Comparison of ENCODE assay signal across 24 cellular contexts in the genomic region with DNA sequence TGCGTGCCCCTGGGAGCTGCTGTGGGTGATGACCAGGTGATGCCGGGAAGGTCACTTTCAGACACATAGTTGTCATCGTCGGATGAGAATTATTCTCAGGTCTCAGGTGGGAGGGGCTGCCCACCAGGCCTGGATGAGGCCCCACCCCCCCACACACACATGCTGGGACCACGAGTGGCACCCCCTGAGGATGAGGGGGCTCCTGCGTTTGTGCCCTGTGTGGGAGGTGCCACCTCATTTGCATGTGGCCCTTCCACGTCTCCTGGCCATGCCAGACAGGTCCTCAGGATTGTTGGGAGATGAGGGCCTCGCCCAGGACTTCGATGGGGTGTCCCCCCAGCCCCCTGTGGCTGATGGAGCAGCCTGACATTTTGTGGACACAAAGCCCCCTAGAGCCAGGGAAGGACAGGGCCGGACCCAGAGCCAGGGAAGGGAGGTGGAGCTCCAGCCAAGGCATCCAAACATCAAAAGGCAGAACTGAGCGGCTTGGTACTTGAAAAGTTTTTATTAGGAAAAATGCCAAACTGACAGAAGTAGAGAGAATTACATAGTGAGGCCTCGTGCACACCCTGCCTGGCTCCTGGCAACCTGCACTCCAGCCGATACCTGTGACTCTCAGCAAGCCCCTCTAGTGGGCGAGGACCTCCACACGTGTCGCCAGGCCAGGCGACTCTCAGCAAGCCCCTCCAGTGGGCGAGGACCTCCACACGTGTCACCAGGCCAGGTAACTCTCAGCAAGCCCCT. TPM values are rescaled to one million over a fixed set of nuclear protein-coding genes. Genes with fewer than 3 reads are reported as not detected.
DNase-seq lines count a peak whose midpoint lies in the region; ATAC-seq and TF ChIP-seq lines count a peak whose summit lies in the region.
"Had no signal": no experiment of that assay in that cellular context is flagged by ENCODE, and none has a peak within 500 bp of the region (broad histone marks: within the 10 kb centered on the region; RNA-seq: fewer than 3 reads in every experiment).

No MANE protein-coding gene starts in this region.

- no peak overlapping the region for H3K23ac ChIP-seq in mesenchymal stem cell (ENCODE audit: low read length in 2 of 2)

- H3K9me2 ChIP-seq in hepatocyte (replicated peaks; ENCODE audit: insufficient read depth): no peaks in the 10 kb centered on the region

- H3K18ac ChIP-seq in mesenchymal stem cell (ENCODE audit: low read depth in 1 of 2, low read length in 2 of 2): no peak overlapping the region

- no peaks in the 10 kb centered on the region for H3K27me3 Mint-ChIP-seq in natural killer cell treated with Interleukin-12 subunit alpha and Interleukin-12 subunit beta and Interleukin-15 and Interleukin-18, amount 100 ng/mL, for 72 hours
- H3K27me3 Mint-ChIP-seq in natural killer cell (ENCODE audit: low read depth in 2 of 2): no peaks in the 10 kb centered on the region
- H3K27me3 Mint-ChIP-seq: CD8-positive, alpha-beta memory T cell had no signal

- H2BK15ac ChIP-seq in mesenchymal stem cell (ENCODE audit: low read depth, poor library complexity, severe bottlenecking): peak overlapping the region; percentile 2

- peaks cover 11% of the 10 kb centered on the region for H3K79me1 ChIP-seq in mesenchymal stem cell (replicated peaks; ENCODE audit: low read length, poor library complexity, severe bottlenecking)

- no peak overlapping the region for H2BK5ac ChIP-seq in mesenchymal stem cell (ENCODE audit: low read depth, low read length, poor library complexity, severe bottlenecking)

- TF ChIP-seq CTCF in natural killer cell (IDR thresholded peaks at IDR 0.05) (no peak), hepatocyte (IDR thresholded peaks at IDR 0.05; ENCODE audit: poor library complexity) (no peak)

- H3K4me2 ChIP-seq in hepatocyte (no peak overlapping the region), mesenchymal stem cell (ENCODE audit: low read length, poor library complexity, severe bottlenecking) (no peak overlapping the region)
- H3K4me2 ChIP-seq: GM23338 had no signal

- H3K27ac Mint-ChIP-seq in natural killer cell treated with Interleukin-12 subunit alpha and Interleukin-12 subunit beta and Interleukin-15 and Interleukin-18, amount 100 ng/mL, for 72 hours: no peak overlapping the region
- no peak overlapping the region for H3K27ac Mint-ChIP-seq in natural killer cell
- H3K27ac Mint-ChIP-seq in activated naive CD4-positive, alpha-beta T cell treated with anti-CD3 and anti-CD28 coated beads, Interleukin-2, amount 50 U/mL, for 72 hours: peak overlapping the region in 1 of 2 donors; percentile 44
- H3K27ac Mint-ChIP-seq: GM23338, H9 had no signal

- peaks cover 2% of the 10 kb centered on the region for H4K20me1 ChIP-seq in hepatocyte (ENCODE audit: insufficient read depth, poor library complexity, severe bottlenecking)

- no peak overlapping the region for H3K4me3 ChIP-seq in hepatocyte
- H3K4me3 ChIP-seq in mesenchymal stem cell (ENCODE audit: insufficient read depth in 1 of 2, low read depth in 1 of 2, low read length in 2 of 2): no peak overlapping the region
- H3K4me3 ChIP-seq in aorta (ENCODE audit: low read length in 2 of 2): no peak overlapping the region
- H3K4me3 ChIP-seq: GM12878, GM23338, SJSA1 had no signal

- H3K9me3 ChIP-seq in hepatocyte (ENCODE audit: low read depth) (no peaks in the 10 kb centered on the region), mesenchymal stem cell (ENCODE audit: control insufficient read depth, low read length) (no peaks in the 10 kb centered on the region), aorta (ENCODE audit: control insufficient read depth, low read length) (no peaks in the 10 kb centered on the region)
- H3K9me3 ChIP-seq: SJSA1 had no signal

- intact Hi-C loops in natural killer cell (cut with micrococcal nuclease): no loop called here
- intact Hi-C loops in aorta (cut with DNase I): no loop called here

- no peaks in the 10 kb centered on the region for H3K9me3 Mint-ChIP-seq in natural killer cell treated with Interleukin-12 subunit alpha and Interleukin-12 subunit beta and Interleukin-15 and Interleukin-18, amount 100 ng/mL, for 72 hours
- H3K9me3 Mint-ChIP-seq in natural killer cell: no peaks in the 10 kb centered on the region
- no peaks in the 10 kb centered on the region for H3K9me3 Mint-ChIP-seq in activated naive CD4-positive, alpha-beta T cell treated with anti-CD3 and anti-CD28 coated beads, Interleukin-2, amount 50 U/mL, for 72 hours
- H3K9me3 Mint-ChIP-seq: GM23338, H9 had no signal

- no peak overlapping the region for H4K8ac ChIP-seq in mesenchymal stem cell (ENCODE audit: low read length)

- H2AK5ac ChIP-seq in mesenchymal stem cell (ENCODE audit: low read length, severe bottlenecking): no peak overlapping the region

- H3K27ac ChIP-seq in hepatocyte: peak overlapping the region; percentile 76
- no peak overlapping the region for H3K27ac ChIP-seq in mesenchymal stem cell (ENCODE audit: low read length, poor library complexity, severe bottlenecking)
- no peak overlapping the region for H3K27ac ChIP-seq in aorta (ENCODE audit: low read depth in 1 of 2, low read length in 2 of 2)
- H3K27ac ChIP-seq: C4-2B, SJSA1 had no signal

- no peak overlapping the region for H2BK12ac ChIP-seq in mesenchymal stem cell (ENCODE audit: low read length in 2 of 2)

- peaks cover 6% of the 10 kb centered on the region for H3K4me1 ChIP-seq in hepatocyte (ENCODE audit: insufficient read depth)
- H3K4me1 ChIP-seq in mesenchymal stem cell (ENCODE audit: control insufficient read depth, insufficient read depth, low read depth, low read length): peaks cover 15% of the 10 kb centered on the region
- H3K4me1 ChIP-seq in aorta (ENCODE audit: control insufficient read depth in 1 of 2, insufficient read depth in 2 of 2, low read length in 2 of 2): no peaks in the 10 kb centered on the region
- H3K4me1 ChIP-seq: SJSA1 had no signal

- no peak overlapping the region for H3K4me3 Mint-ChIP-seq in natural killer cell treated with Interleukin-12 subunit alpha and Interleukin-12 subunit beta and Interleukin-15 and Interleukin-18, amount 100 ng/mL, for 72 hours
- H3K4me3 Mint-ChIP-seq in natural killer cell: no peak overlapping the region
- H3K4me3 Mint-ChIP-seq: CD8-positive, alpha-beta memory T cell; GM23338; H9 had no signal

- 94% methylated on average over 18 of the region's 19 CpGs for WGBS in hepatocyte (ENCODE audit: low lambda C conversion rate, missing lambda C conversion rate)
- WGBS in mesenchymal stem cell: 93% methylated on average over 16 of the region's 19 CpGs
- WGBS in aorta, 2 donors: 86 to 91% methylated on average over 19 of the region's 19 CpGs

- no peak overlapping the region for H4K91ac ChIP-seq in mesenchymal stem cell (ENCODE audit: low read length)

- H3K9ac ChIP-seq in mesenchymal stem cell (ENCODE audit: low read length): no peak overlapping the region

- peaks cover 11% of the 10 kb centered on the region for H3K79me2 ChIP-seq in hepatocyte

- no peaks in the 10 kb centered on the region for H3K36me3 Mint-ChIP-seq in natural killer cell treated with Interleukin-12 subunit alpha and Interleukin-12 subunit beta and Interleukin-15 and Interleukin-18, amount 100 ng/mL, for 72 hours
- H3K36me3 Mint-ChIP-seq in natural killer cell: no peaks in the 10 kb centered on the region
- no peaks in the 10 kb centered on the region for H3K36me3 Mint-ChIP-seq in activated naive CD4-positive, alpha-beta T cell treated with anti-CD3 and anti-CD28 coated beads, Interleukin-2, amount 50 U/mL, for 72 hours

- H3K36me3 ChIP-seq in hepatocyte (replicated peaks; ENCODE audit: insufficient read depth, low read depth) (no peaks in the 10 kb centered on the region), mesenchymal stem cell (ENCODE audit: control insufficient read depth in 1 of 2, insufficient read depth in 2 of 2, low read depth in 1 of 2, low read length in 2 of 2) (peaks cover 0 to 61% of the 10 kb centered on the region in 2 experiments), aorta (ENCODE audit: control insufficient read depth in 1 of 2, insufficient read depth in 2 of 2, low read length in 1 of 2) (no peaks in the 10 kb centered on the region)
- H3K36me3 ChIP-seq: SJSA1 had no signal

- ATAC-seq in natural killer cell treated with Interleukin-12 subunit alpha and Interleukin-12 subunit beta and Interleukin-15 and Interleukin-18, amount 100 ng/mL, for 72 hours: no peak
- ATAC-seq in natural killer cell (no peak), aorta (ENCODE audit: low FRiP score) (no peak)
- no peak for ATAC-seq in activated naive CD4-positive, alpha-beta T cell treated with anti-CD3 and anti-CD28 coated beads, Interleukin-2, amount 50 U/mL, for 72 hours
- ATAC-seq: GM12878, GM23338 had no signal

- H2AFZ ChIP-seq in hepatocyte (no peak overlapping the region), mesenchymal stem cell (ENCODE audit: low read depth, low read length) (no peak overlapping the region)
- H2AFZ ChIP-seq: GM23338 had no signal

- H3K14ac ChIP-seq in mesenchymal stem cell (ENCODE audit: low read length in 2 of 2): no peak overlapping the region

- no peak overlapping the region for H2BK120ac ChIP-seq in mesenchymal stem cell (ENCODE audit: low read depth, low read length)

- H3K4me1 Mint-ChIP-seq in natural killer cell treated with Interleukin-12 subunit alpha and Interleukin-12 subunit beta and Interleukin-15 and Interleukin-18, amount 100 ng/mL, for 72 hours (ENCODE audit: low read depth in 2 of 2): peaks cover 0 to 1% of the 10 kb centered on the region in 2 donors
- no peaks in the 10 kb centered on the region for H3K4me1 Mint-ChIP-seq in natural killer cell

- H3K27me3 ChIP-seq in hepatocyte (no peaks in the 10 kb centered on the region), mesenchymal stem cell (ENCODE audit: control insufficient read depth in 1 of 2, insufficient read depth in 1 of 2, low read length in 2 of 2) (peaks cover 0 to 59% of the 10 kb centered on the region in 2 experiments), aorta (ENCODE audit: control insufficient read depth in 1 of 2, insufficient read depth in 2 of 2, low read length in 1 of 2) (no peaks in the 10 kb centered on the region)
- H3K27me3 ChIP-seq: SJSA1 had no signal

- DNase-seq in natural killer cell treated with Interleukin-12 subunit alpha and Interleukin-12 subunit beta and Interleukin-15 and Interleukin-18, amount 100 ng/mL, for 72 hours (ENCODE audit: low spot score): peak; percentile 34
- DNase-seq in natural killer cell: no peak
- DNase-seq in hepatocyte (ENCODE audit: low spot score): no peak
- no peak for DNase-seq in mesenchymal stem cell
- peak; percentile 36 to 42 for DNase-seq in aorta
- DNase-seq in HPDE6-E6E7 (ENCODE audit: extremely low spot score): no peak
- DNase-seq in AG08396 (ENCODE audit: low spot score): no peak
- no peak for DNase-seq in activated naive CD4-positive, alpha-beta T cell treated with anti-CD3 and anti-CD28 coated beads, Interleukin-2, amount 50 U/mL, for 72 hours (ENCODE audit: low spot score in 2 of 2)
- DNase-seq: AML-193; CD8-positive, alpha-beta memory T cell; DMS 273 treated with DMSO at 0.1 percent for 48 hours; EL; GDM1; H9; NCI-H1092; NCI-H1436; NCI-H187 treated with DMSO at 0.1 percent for 48 hours; NCI-H446; NCI-H524 treated with DMSO at 0.1 percent for 48 hours; NCI-H774 had no signal

- H3K4ac ChIP-seq in mesenchymal stem cell (ENCODE audit: low read depth in 1 of 2, low read length in 2 of 2): no peak overlapping the region

RNA-seq across cellular contexts. Expression of a gene that starts 55.7 kb away (rescaled TPM):
- 10 to 100 TPM; 10.8 to 13.2 TPM for total RNA-seq in natural killer cell treated with Interleukin-12 subunit alpha and Interleukin-12 subunit beta and Interleukin-15 and Interleukin-18, amount 100 ng/mL, for 72 hours
- total RNA-seq in natural killer cell (10 to 100 TPM; 25.1 to 37.1 (median 30.5) TPM), hepatocyte (41.0 and 45.6 TPM in 2 replicates), aorta (1 to 10 TPM; 3.2 to 5.2 TPM)
- polyA plus RNA-seq in hepatocyte (52.3 and 52.5 TPM in 2 replicates), aorta (10 to 100 TPM in 1 of 2 donors, 1 to 10 TPM in 1; 1.5 to 23.2 TPM)
- polyA plus RNA-seq in mesenchymal stem cell (2013, experiment 1 of 2): 0.99 TPM
- 0.74 TPM for polyA plus RNA-seq in mesenchymal stem cell (2013, experiment 2 of 2)
- total RNA-seq in activated naive CD4-positive, alpha-beta T cell treated with anti-CD3 and anti-CD28 coated beads, Interleukin-2, amount 50 U/mL, for 72 hours: 10 to 100 TPM; 11.8 to 22.4 TPM

Comparison
In these comparisons a context has a peak if more than half of its experiments do, and no peak if none do; other contexts are left out.
1. DNase-seq: peak in natural killer cell treated with Interleukin-12 subunit alpha and Interleukin-12 subunit beta and Interleukin-15 and Interleukin-18, amount 100 ng/mL, for 72 hours (single experiment) and aorta (2 of 2); none in natural killer cell (single experiment), hepatocyte (single experiment), mesenchymal stem cell (single experiment), HPDE6-E6E7 (single experiment), AG08396 (single experiment) and activated naive CD4-positive, alpha-beta T cell treated with anti-CD3 and anti-CD28 coated beads, Interleukin-2, amount 50 U/mL, for 72 hours (0 of 2).